Comparison of ENCODE assay signal across 17 cellular contexts in genomic region chr16:79411805-79412204, GRCh38.
A peak's percentile ranks its signal among the peaks of the same experiment; 100 is the strongest.
DNase-seq lines count a peak whose midpoint lies in the region; ATAC-seq lines count a peak whose summit lies in the region.
"Had no signal": no experiment of that assay in that cellular context is flagged by ENCODE, and none has a peak within 500 bp of the region (broad histone marks: within the 10 kb centered on the region; RNA-seq: fewer than 3 reads in every experiment).

No MANE protein-coding gene starts in this region.

- H3K27me3 Mint-ChIP-seq in activated naive CD8-positive, alpha-beta T cell treated with anti-CD3 and anti-CD28 coated beads, Interleukin-2, amount 50 U/mL, for 24 hours, result peaks cover 4% of the 10 kb centered on the region
- peaks cover 10% of the 10 kb centered on the region for H3K27me3 Mint-ChIP-seq in activated naive CD8-positive, alpha-beta T cell treated with anti-CD3 and anti-CD28 coated beads for 36 hours
- H3K27me3 Mint-ChIP-seq in central memory CD8-positive, alpha-beta T cell, result no peaks in the 10 kb centered on the region

- no peaks in the 10 kb centered on the region for H3K9me3 Mint-ChIP-seq in activated naive CD8-positive, alpha-beta T cell treated with anti-CD3 and anti-CD28 coated beads, Interleukin-2, amount 50 U/mL, for 24 hours
- no peaks in the 10 kb centered on the region for H3K9me3 Mint-ChIP-seq in activated naive CD8-positive, alpha-beta T cell treated with anti-CD3 and anti-CD28 coated beads for 36 hours
- no peaks in the 10 kb centered on the region for H3K9me3 Mint-ChIP-seq in central memory CD8-positive, alpha-beta T cell

- peaks cover 15% of the 10 kb centered on the region for H3K4me1 Mint-ChIP-seq in activated naive CD8-positive, alpha-beta T cell treated with anti-CD3 and anti-CD28 coated beads, Interleukin-2, amount 50 U/mL, for 24 hours
- peaks cover 10% of the 10 kb centered on the region for H3K4me1 Mint-ChIP-seq in activated naive CD8-positive, alpha-beta T cell treated with anti-CD3 and anti-CD28 coated beads for 36 hours
- peaks cover 37% of the 10 kb centered on the region for H3K4me1 Mint-ChIP-seq in central memory CD8-positive, alpha-beta T cell

- no peak overlapping the region for H3K27ac Mint-ChIP-seq in activated naive CD8-positive, alpha-beta T cell treated with anti-CD3 and anti-CD28 coated beads, Interleukin-2, amount 50 U/mL, for 24 hours
- H3K27ac Mint-ChIP-seq in activated naive CD8-positive, alpha-beta T cell treated with anti-CD3 and anti-CD28 coated beads for 36 hours, result no peak overlapping the region
- peak overlapping the region; percentile 7 for H3K27ac Mint-ChIP-seq in central memory CD8-positive, alpha-beta T cell (ENCODE audit: low read depth)

- ATAC-seq in activated naive CD8-positive, alpha-beta T cell treated with anti-CD3 and anti-CD28 coated beads, Interleukin-2, amount 50 U/mL, for 24 hours, result peak; percentile 68
- no peak for ATAC-seq in central memory CD8-positive, alpha-beta T cell (replicated peaks; ENCODE audit: extremely low read depth, poor library complexity, severe bottlenecking)
- peak; percentile 46 for ATAC-seq in stimulated activated naive CD8-positive, alpha-beta T cell treated with anti-CD3 and anti-CD28 coated beads, Interleukin-15, Interleukin-2, amounts not matched to agents 100 U/mL and 50 U/mL, for 24 hours
- ATAC-seq: GM12878, HCT116 had no signal

- no peak overlapping the region for H3K4me3 Mint-ChIP-seq in activated naive CD8-positive, alpha-beta T cell treated with anti-CD3 and anti-CD28 coated beads, Interleukin-2, amount 50 U/mL, for 24 hours
- no peak overlapping the region for H3K4me3 Mint-ChIP-seq in activated naive CD8-positive, alpha-beta T cell treated with anti-CD3 and anti-CD28 coated beads for 36 hours
- H3K4me3 Mint-ChIP-seq in central memory CD8-positive, alpha-beta T cell, result no peak overlapping the region

- no peaks in the 10 kb centered on the region for H3K36me3 Mint-ChIP-seq in activated naive CD8-positive, alpha-beta T cell treated with anti-CD3 and anti-CD28 coated beads, Interleukin-2, amount 50 U/mL, for 24 hours (ENCODE audit: low read depth)
- H3K36me3 Mint-ChIP-seq in activated naive CD8-positive, alpha-beta T cell treated with anti-CD3 and anti-CD28 coated beads for 36 hours, result no peaks in the 10 kb centered on the region
- H3K36me3 Mint-ChIP-seq in central memory CD8-positive, alpha-beta T cell (ENCODE audit: insufficient read depth), result peaks cover 7% of the 10 kb centered on the region

- DNase-seq in activated CD4-positive, alpha-beta T cell treated with anti-CD3 and anti-CD28 coated beads for 48 hours, result peak; percentile 7
- DNase-seq in activated CD4-positive, alpha-beta T cell treated with anti-CD3 and anti-CD28 coated beads for 1 hour, result no peak
- no peak for DNase-seq in activated naive CD8-positive, alpha-beta T cell treated with anti-CD3 and anti-CD28 coated beads, Interleukin-2, amount 50 U/mL, for 24 hours
- DNase-seq in activated naive CD8-positive, alpha-beta T cell treated with anti-CD3 and anti-CD28 coated beads for 36 hours, result no peak
- DNase-seq in central memory CD8-positive, alpha-beta T cell (ENCODE audit: low spot score in 2 of 2), result no peak
- no peak for DNase-seq in stimulated activated naive CD8-positive, alpha-beta T cell treated with anti-CD3 and anti-CD28 coated beads, Interleukin-15, Interleukin-2, amounts not matched to agents 100 U/mL and 50 U/mL, for 24 hours
- DNase-seq in retina (no peak), HuH-7.5 (ENCODE audit: low spot score) (no peak)
- DNase-seq: DMS79 treated with DMSO at 0.1 percent for 48 hours, GDM1, NCI-H1436, NCI-H2029, NCI-H2171, NCI-H446, NCI-H69 had no signal
